In genomic region chr17:40311575-40311974, GRCh38 we compare ENCODE assay signal across 8 cellular contexts. TPM values are rescaled to one million over a fixed set of nuclear protein-coding genes. Genes with fewer than 3 reads are reported as not detected.
DNase-seq lines count a peak whose midpoint lies in the region; ATAC-seq, FAIRE-seq and TF ChIP-seq lines count a peak whose summit lies in the region.

No MANE protein-coding gene starts in this region.

- TF ChIP-seq EP300 in transverse colon (IDR thresholded peaks at IDR 0.05; ENCODE audit: low read depth): no peak

- no peaks in the 10 kb centered on the region for H3K9me3 ChIP-seq in keratinocyte (ENCODE audit: control insufficient read depth, low read depth, low read length)
- no peaks in the 10 kb centered on the region for H3K9me3 ChIP-seq in transverse colon

- no peak overlapping the region for H3K27ac ChIP-seq in keratinocyte (ENCODE audit: control insufficient read depth, insufficient read depth, low read length)
- H3K27ac ChIP-seq in transverse colon: peak overlapping the region; percentile 29 to 73 (median 60)

- H4K20me1 ChIP-seq in keratinocyte (ENCODE audit: control insufficient read depth, extremely low read depth, insufficient read depth, low read length): no peaks in the 10 kb centered on the region

- no peak overlapping the region for H2AFZ ChIP-seq in keratinocyte (ENCODE audit: control insufficient read depth, low read length)

- dilution Hi-C loops in keratinocyte (cut with MboI; ENCODE audit: extremely low pct_ligation_motif_present, low sequenced_read_pairs): no loop called here

- DNase-seq in NCI-H2196 (lab: John Stamatoyannopoulos, UW; ENCODE audit: unreplicated experiment) (peak; percentile 61), NCI-H2196 treated with DMSO at 0.1 percent for 48 hours (lab: John Stamatoyannopoulos, UW; ENCODE audit: unreplicated experiment) (no peak), activated B cell treated with CpG ODN at 0.5 μM for 24 hours (no peak), keratinocyte (ENCODE audit: low read depth, low spot score) (peak; percentile 66), transverse colon (peak; percentile 68), Ammon's horn (ENCODE audit: low spot score) (no peak)

- no peaks in the 10 kb centered on the region for H3K79me2 ChIP-seq in keratinocyte (ENCODE audit: control insufficient read depth, insufficient read depth, low read length)

- CTCF ChIA-PET in activated B cell treated with CpG ODN at 0.5 μM for 24 hours (lab: Charles Lee): interaction anchor here (1.5 to 17.3 kb wide), 3 partner anchors 8 to 42 kb away, joined by 6 to 466 read pairs (median 8); no protein-coding TSS in a partner anchor

- H3K9me1 ChIP-seq in keratinocyte (ENCODE audit: control insufficient read depth, extremely low read depth, insufficient read depth, low read length): no peaks in the 10 kb centered on the region

- H3K27ac Mint-ChIP-seq in activated B cell treated with CpG ODN at 0.5 μM for 24 hours: no peak overlapping the region

- in situ Hi-C loops in transverse colon (cut with MboI; ENCODE audit: low pct_ligation_motif_present in 1 of 4, low pct_unique_long_range_greater_than_20kb in 1 of 4, low sequenced_read_pairs in 3 of 4): no loop called here

- H3K4me1 Mint-ChIP-seq in activated B cell treated with CpG ODN at 0.5 μM for 24 hours: peaks cover 30% of the 10 kb centered on the region

- no peaks in the 10 kb centered on the region for H3K36me3 Mint-ChIP-seq in activated B cell treated with CpG ODN at 0.5 μM for 24 hours (ENCODE audit: low read depth)

- no peak for TF ChIP-seq POLR2A in transverse colon (IDR thresholded peaks at IDR 0.05)

- H3K9ac ChIP-seq in keratinocyte (ENCODE audit: control insufficient read depth, extremely low read depth, insufficient read depth, low read length): no peak overlapping the region

- H3K36me3 ChIP-seq in keratinocyte (ENCODE audit: control insufficient read depth in 2 of 2, extremely low read depth in 1 of 2, insufficient read depth in 2 of 2, low read length in 2 of 2) (no peaks in the 10 kb centered on the region), transverse colon (no peaks in the 10 kb centered on the region)

- H3K27me3 Mint-ChIP-seq in activated B cell treated with CpG ODN at 0.5 μM for 24 hours: no peaks in the 10 kb centered on the region

- 38% methylated on average over 1 of the region's 2 CpGs; no CpG with 5 or more reads in 1 of the 2 donors for WGBS in transverse colon (ENCODE audit: low coverage in 1 of 2), 2 donors

- no peak for ATAC-seq in activated B cell treated with CpG ODN at 0.5 μM for 24 hours (ENCODE audit: low read depth)
- no peak for ATAC-seq in HG03457 (IDR thresholded peaks at IDR 0.05; ENCODE audit: unreplicated experiment)
- ATAC-seq in HG02610 (IDR thresholded peaks at IDR 0.05; ENCODE audit: unreplicated experiment): no peak

- intact Hi-C loops in activated B cell treated with CpG ODN at 0.5 μM for 24 hours (cut with micrococcal nuclease): no loop called here
- intact Hi-C loops in transverse colon (cut with DNase I; ENCODE audit: low total_unique reads): no loop called here

- FAIRE-seq in keratinocyte (lab: Jason Lieb, UNC): peak; percentile 55

- H3K4me1 ChIP-seq in keratinocyte (ENCODE audit: control insufficient read depth, extremely low read depth, insufficient read depth, low read length): peaks cover 88% of the 10 kb centered on the region
- H3K4me1 ChIP-seq in transverse colon: peaks cover 77 to 95% (median 86%) of the 10 kb centered on the region in 4 donors

- no peaks in the 10 kb centered on the region for H3K9me3 Mint-ChIP-seq in activated B cell treated with CpG ODN at 0.5 μM for 24 hours

- H3K4me3 Mint-ChIP-seq in activated B cell treated with CpG ODN at 0.5 μM for 24 hours: peak overlapping the region; percentile 35

- H3K4me2 ChIP-seq in keratinocyte (ENCODE audit: control insufficient read depth, extremely low read depth, insufficient read depth, low read depth, low read length): peak overlapping the region; percentile 39

- TF ChIP-seq CTCF in activated B cell treated with CpG ODN at 0.5 μM for 24 hours (IDR thresholded peaks at IDR 0.05) (no peak), keratinocyte (optimal IDR thresholded peaks at IDR 0.05 in 1 of 3, IDR thresholded peaks at IDR 0.05 in 1 of 3, conservative IDR thresholded peaks at IDR 0.05 in 1 of 3; ENCODE audit: extremely low read depth in 1 of 3, insufficient read depth in 2 of 3, low read length in 3 of 3) (no peak), transverse colon (IDR thresholded peaks at IDR 0.05) (no peak)

- POLR2A ChIA-PET in activated B cell treated with CpG ODN at 0.5 μM for 24 hours (lab: Charles Lee): interaction anchor here (0.9 to 9.6 kb wide), 3 partner anchors 9 to 93 kb away, joined by 3 to 154 read pairs (median 3); no protein-coding TSS in a partner anchor

- no peak overlapping the region for H3K4me3 ChIP-seq in keratinocyte (ENCODE audit: control insufficient read depth in 2 of 3, extremely low read depth in 1 of 3, insufficient read depth in 2 of 3, low read depth in 1 of 3, low read length in 3 of 3)
- H3K4me3 ChIP-seq in transverse colon: no peak overlapping the region

- H3K27me3 ChIP-seq in keratinocyte (ENCODE audit: control insufficient read depth, extremely low read depth, insufficient read depth, low read length) (no peaks in the 10 kb centered on the region), transverse colon (no peaks in the 10 kb centered on the region)

RNA-seq across cellular contexts. Expression of gene RARA, which starts 2.6 kb away (rescaled TPM):
- 71.2 and 72.5 TPM in 2 replicates for total RNA-seq in activated B cell treated with CpG ODN at 0.5 μM for 24 hours
- 1.7 to 6.0 TPM (median 3.8 TPM) in 3 replicates for polyA plus RNA-seq in keratinocyte
- polyA plus RNA-seq in keratinocyte (2011; ENCODE audit: low read depth): 23.1 TPM
- 3.5 and 6.0 TPM in 2 replicates for polyA plus RNA-seq in keratinocyte (2011; cell fraction: cytosol; rRNA removed)
- 6.0 and 12.0 TPM in 2 replicates for polyA plus RNA-seq in keratinocyte (2011; cell fraction: nucleus; rRNA removed)
- polyA plus RNA-seq in keratinocyte (2012; ENCODE audit: low replicate concordance): 9.2 and 21.5 TPM in 2 replicates
- 4.5 to 20.8 TPM (median 7.1 TPM) in 3 replicates for polyA minus RNA-seq in keratinocyte
- polyA minus RNA-seq in keratinocyte (2011; cell fraction: cytosol; rRNA and poly(A)+ RNA removed): 11.9 TPM
- 5.9 and 7.8 TPM in 2 replicates for polyA minus RNA-seq in keratinocyte (2011; cell fraction: nucleus; rRNA and poly(A)+ RNA removed)
- 100 to 1,000 TPM in 1 of 4 donors, 10 to 100 TPM in 3; 23.5 to 110 (median 49.1) TPM for total RNA-seq in transverse colon

RNA-seq across cellular contexts. Expression of gene CDC6, which starts 23.9 kb away (rescaled TPM):
- total RNA-seq in activated B cell treated with CpG ODN at 0.5 μM for 24 hours: 9.2 and 9.7 TPM in 2 replicates
- polyA plus RNA-seq in keratinocyte: 5.5 to 28.0 TPM (median 26.5 TPM) in 3 replicates
- 1.7 TPM for polyA plus RNA-seq in keratinocyte (2011; ENCODE audit: low read depth)
- 5.8 and 10.9 TPM in 2 replicates for polyA plus RNA-seq in keratinocyte (2011; cell fraction: cytosol; rRNA removed)
- 6.6 and 9.2 TPM in 2 replicates for polyA plus RNA-seq in keratinocyte (2011; cell fraction: nucleus; rRNA removed)
- polyA plus RNA-seq in keratinocyte (2012; ENCODE audit: low replicate concordance): 1.8 and 16.1 TPM in 2 replicates
- polyA minus RNA-seq in keratinocyte: 2.0 to 12.1 TPM (median 2.3 TPM) in 3 replicates
- polyA minus RNA-seq in keratinocyte (2011; cell fraction: cytosol; rRNA and poly(A)+ RNA removed): 4.8 TPM
- polyA minus RNA-seq in keratinocyte (2011; cell fraction: nucleus; rRNA and poly(A)+ RNA removed): 3.3 and 9.8 TPM in 2 replicates
- total RNA-seq in transverse colon: 1 to 10 TPM in 3 of 4 donors, not detected in 1; 1.6 to 3.2 (median 2.4) TPM

RNA-seq across cellular contexts. Expression of gene GJD3, which starts 53.0 kb away (rescaled TPM):
- total RNA-seq in activated B cell treated with CpG ODN at 0.5 μM for 24 hours (not detected in 2 replicates), transverse colon (not detected)
- not detected in 3 replicates for polyA plus RNA-seq in keratinocyte
- not detected for polyA plus RNA-seq in keratinocyte (2011; ENCODE audit: low read depth)
- not detected in 2 replicates for polyA plus RNA-seq in keratinocyte (2011; cell fraction: cytosol; rRNA removed)
- polyA plus RNA-seq in keratinocyte (2011; cell fraction: nucleus; rRNA removed): not detected in 2 replicates
- polyA plus RNA-seq in keratinocyte (2012; ENCODE audit: low replicate concordance): not detected in 2 replicates
- not detected in 3 replicates for polyA minus RNA-seq in keratinocyte
- not detected for polyA minus RNA-seq in keratinocyte (2011; cell fraction: cytosol; rRNA and poly(A)+ RNA removed)
- not detected in 2 replicates for polyA minus RNA-seq in keratinocyte (2011; cell fraction: nucleus; rRNA and poly(A)+ RNA removed)

Comparison
In these comparisons a context has a peak if more than half of its experiments do, and no peak if none do; other contexts are left out.
1. DNase-seq: peak in NCI-H2196 (single experiment), keratinocyte (single experiment) and transverse colon (single experiment); none in NCI-H2196 treated with DMSO at 0.1 percent for 48 hours (single experiment), activated B cell treated with CpG ODN at 0.5 μM for 24 hours (single experiment) and Ammon's horn (single experiment).